ENCODE assay signal across 8 cellular contexts in the genomic region with DNA sequence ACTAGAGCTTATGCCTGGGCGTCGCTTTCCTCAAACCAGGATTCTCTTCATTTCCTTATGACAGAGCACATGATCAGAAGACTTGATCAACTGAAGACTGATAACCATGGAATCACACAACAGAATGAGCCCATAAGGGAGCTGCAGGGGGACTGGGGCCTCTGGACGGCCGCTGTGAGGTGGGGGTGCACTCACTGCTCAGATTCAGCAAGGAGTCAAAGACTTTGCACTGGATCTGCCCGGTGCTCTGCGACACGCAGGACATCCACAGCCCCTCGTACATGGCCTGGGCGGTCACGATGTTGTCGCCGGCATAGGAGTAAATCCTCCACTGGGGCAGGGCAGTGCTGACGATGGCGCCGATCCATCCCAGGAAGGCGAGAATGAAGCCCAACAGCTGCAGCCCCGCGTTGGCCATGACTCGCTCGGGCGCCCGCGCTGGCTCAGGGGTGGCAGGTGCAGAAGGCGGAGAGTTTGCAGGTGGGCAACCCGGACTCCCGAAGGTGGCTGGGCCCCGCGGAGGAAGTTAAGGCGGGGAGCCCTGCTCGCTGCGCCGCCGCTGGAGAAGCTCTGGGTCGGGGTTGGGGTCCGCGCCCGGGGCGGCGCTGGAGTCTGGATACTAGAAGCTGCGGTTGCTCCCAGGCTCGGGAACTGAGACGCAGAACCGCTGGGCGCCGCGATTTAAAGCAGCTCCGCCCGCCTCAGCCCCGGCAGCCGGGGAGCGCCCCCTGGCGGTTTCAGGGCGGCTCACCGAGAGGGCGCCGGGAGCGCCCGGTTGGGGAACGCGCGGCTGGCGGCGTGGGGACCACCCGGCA. TPM values are rescaled to one million over a fixed set of nuclear protein-coding genes. Genes with fewer than 3 reads are reported as not detected.
DNase-seq lines count a peak whose midpoint lies in the region; ATAC-seq and TF ChIP-seq lines count a peak whose summit lies in the region.

A gene with protein sequence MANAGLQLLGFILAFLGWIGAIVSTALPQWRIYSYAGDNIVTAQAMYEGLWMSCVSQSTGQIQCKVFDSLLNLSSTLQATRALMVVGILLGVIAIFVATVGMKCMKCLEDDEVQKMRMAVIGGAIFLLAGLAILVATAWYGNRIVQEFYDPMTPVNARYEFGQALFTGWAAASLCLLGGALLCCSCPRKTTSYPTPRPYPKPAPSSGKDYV (minus strand): TSS at position 658 of the 815 bp plus-strand sequence. CDS start 240 bp downstream, at position 418.

- DNase-seq in BJ (ENCODE audit: low read depth) (no peak), GM19240 (ENCODE audit: insufficient read length, low spot score) (peak; percentile 23), NT2/D1 (ENCODE audit: low read depth, low spot score) (peak; percentile 81), erythroblast (lab: John Stamatoyannopoulos, UW) (peak; percentile 62 to 78), mucosa of descending colon (peak; percentile 82 to 87 (median 84))
- peak; percentile 85 for DNase-seq in activated T-cell treated with anti-CD3 and anti-CD28 coated beads, Interleukin-2, amount 50 U/mL, for 24 hours
- peak; percentile 33 to 47 for DNase-seq in stimulated activated CD8-positive, alpha-beta memory T cell treated with anti-CD3 and anti-CD28 coated beads, Interleukin-2, amount 100 ng/mL, for 1 hour (ENCODE audit: low read depth in 2 of 2)

- TF ChIP-seq CTCF in BJ (IDR thresholded peaks at IDR 0.05; ENCODE audit: insufficient read depth, low read depth, low read length) (peak; percentile 78), mucosa of descending colon (IDR thresholded peaks at IDR 0.05) (peak; percentile 80)

- no peaks in the 10 kb centered on the region for H3K36me3 Mint-ChIP-seq in activated T-cell treated with anti-CD3 and anti-CD28 coated beads, Interleukin-2, amount 50 U/mL, for 24 hours (ENCODE audit: low read depth)

- peaks cover 64% of the 10 kb centered on the region for H3K27me3 Mint-ChIP-seq in activated T-cell treated with anti-CD3 and anti-CD28 coated beads, Interleukin-2, amount 50 U/mL, for 24 hours

- intact Hi-C loops in mucosa of descending colon (cut with DNase I, micrococcal nuclease), result loop anchor here (2.0 to 10.0 kb wide), 5 partner anchors 95 to 367 kb away; no protein-coding TSS in a partner anchor

- H3K9me3 ChIP-seq in NT2/D1 (ENCODE audit: insufficient read depth, low read length), result no peaks in the 10 kb centered on the region
- H3K9me3 ChIP-seq in mucosa of descending colon, result no peaks in the 10 kb centered on the region

- ATAC-seq in HG03432 (IDR thresholded peaks at IDR 0.05; ENCODE audit: unreplicated experiment) (peak; percentile 94), mucosa of descending colon (peak; percentile 93)

- H3K27me3 ChIP-seq in BJ (ENCODE audit: control insufficient read depth, insufficient read depth, low read length) (no peaks in the 10 kb centered on the region), NT2/D1 (ENCODE audit: insufficient read depth, insufficient read length) (peaks cover 53% of the 10 kb centered on the region)

- no peak for TF ChIP-seq POLR2A in erythroblast (IDR thresholded peaks at IDR 0.05; ENCODE audit: low read length)

- H3K9me3 Mint-ChIP-seq in activated T-cell treated with anti-CD3 and anti-CD28 coated beads, Interleukin-2, amount 50 U/mL, for 24 hours, result no peaks in the 10 kb centered on the region

- H3K4me1 Mint-ChIP-seq in activated T-cell treated with anti-CD3 and anti-CD28 coated beads, Interleukin-2, amount 50 U/mL, for 24 hours (ENCODE audit: low read depth), result peaks cover 39% of the 10 kb centered on the region

- peak within 1 kb of the TSS; percentile 71 for H3K9ac ChIP-seq in NT2/D1 (ENCODE audit: insufficient read length, low read depth)

- CTCF ChIA-PET in BJ (lab: Yijun Ruan, JAX), result interaction anchor here (0.6 to 7.1 kb wide), 46 partner anchors 8 to 365 kb away, joined by 3 to 109 read pairs (median 4); no protein-coding TSS in a partner anchor

- H3K4me3 ChIP-seq in BJ (ENCODE audit: low read depth, low read length) (peak within 1 kb of the TSS; percentile 61), NT2/D1 (ENCODE audit: insufficient read length, low read depth) (peak within 1 kb of the TSS; percentile 62), mucosa of descending colon (no peak within 1 kb of the TSS)

- H3K4me3 Mint-ChIP-seq in activated T-cell treated with anti-CD3 and anti-CD28 coated beads, Interleukin-2, amount 50 U/mL, for 24 hours, result peak within 1 kb of the TSS; percentile 72

- H3K36me3 ChIP-seq in BJ (ENCODE audit: control insufficient read depth, insufficient read depth, low read length) (no peaks in the 10 kb centered on the region), NT2/D1 (ENCODE audit: insufficient read depth, insufficient read length, low read length) (no peaks in the 10 kb centered on the region), mucosa of descending colon (ENCODE audit: low read depth) (no peaks in the 10 kb centered on the region)

- H3K4me1 ChIP-seq in NT2/D1 (ENCODE audit: insufficient read depth, insufficient read length) (no peaks in the 10 kb centered on the region), mucosa of descending colon (ENCODE audit: low read depth) (peaks cover 9% of the 10 kb centered on the region)

- POLR2A ChIA-PET in BJ (lab: Charles Lee), result no interaction called here

- H3K27ac Mint-ChIP-seq in activated T-cell treated with anti-CD3 and anti-CD28 coated beads, Interleukin-2, amount 50 U/mL, for 24 hours, result no peak within 1 kb of the TSS

RNA-seq across cellular contexts. Expression of the gene that starts here (rescaled TPM):
- 1.3 and 1.7 TPM in 2 replicates for polyA plus RNA-seq in BJ (2011; rRNA removed)
- 0.87 and 1.00 TPM in 2 replicates for polyA minus RNA-seq in BJ (2011; rRNA and poly(A)+ RNA removed)
- total RNA-seq in mucosa of descending colon, result 1 to 10 TPM in 1 of 3 donors, under 1 TPM in 2; 0.57 to 4.3 (median 0.78) TPM
